In genomic region chr18:75066936-75067335, GRCh38 we compare ENCODE assay signal across 10 cellular contexts.
"Had no signal": no experiment of that assay in that cellular context is flagged by ENCODE, and none has a peak within 500 bp of the region (broad histone marks: within the 10 kb centered on the region; RNA-seq: fewer than 3 reads in every experiment).

No MANE protein-coding gene starts in this region.

- H3K27ac Mint-ChIP-seq: activated CD8-positive, alpha-beta T cell treated with anti-CD3 and anti-CD28 coated beads, Interleukin-2, amount 10 ng/mL, durations not matched to agents 7 days and 5 days had no signal

- DNase-seq: activated CD4-positive, alpha-beta T cell treated with anti-CD3 and anti-CD28 coated beads for 4 hours; activated CD8-positive, alpha-beta memory T cell treated with anti-CD3 and anti-CD28 coated beads, Interleukin-2, amount 50 U/mL, for 48 hours; activated CD8-positive, alpha-beta T cell treated with anti-CD3 and anti-CD28 coated beads, Interleukin-2, amount 10 ng/mL, durations not matched to agents 7 days and 5 days; effector CD8-positive, alpha-beta T cell; gastrocnemius medialis; kidney; left ventricle myocardium superior; mesendoderm; retina; SW 1271 had no signal

- ATAC-seq: activated CD8-positive, alpha-beta T cell treated with anti-CD3 and anti-CD28 coated beads, Interleukin-2, amount 10 ng/mL, durations not matched to agents 7 days and 5 days; gastrocnemius medialis had no signal

- H3K4me3 Mint-ChIP-seq: activated CD8-positive, alpha-beta T cell treated with anti-CD3 and anti-CD28 coated beads, Interleukin-2, amount 10 ng/mL, durations not matched to agents 7 days and 5 days had no signal
